Comparison of ENCODE assay signal across 19 cellular contexts in the genomic region with DNA sequence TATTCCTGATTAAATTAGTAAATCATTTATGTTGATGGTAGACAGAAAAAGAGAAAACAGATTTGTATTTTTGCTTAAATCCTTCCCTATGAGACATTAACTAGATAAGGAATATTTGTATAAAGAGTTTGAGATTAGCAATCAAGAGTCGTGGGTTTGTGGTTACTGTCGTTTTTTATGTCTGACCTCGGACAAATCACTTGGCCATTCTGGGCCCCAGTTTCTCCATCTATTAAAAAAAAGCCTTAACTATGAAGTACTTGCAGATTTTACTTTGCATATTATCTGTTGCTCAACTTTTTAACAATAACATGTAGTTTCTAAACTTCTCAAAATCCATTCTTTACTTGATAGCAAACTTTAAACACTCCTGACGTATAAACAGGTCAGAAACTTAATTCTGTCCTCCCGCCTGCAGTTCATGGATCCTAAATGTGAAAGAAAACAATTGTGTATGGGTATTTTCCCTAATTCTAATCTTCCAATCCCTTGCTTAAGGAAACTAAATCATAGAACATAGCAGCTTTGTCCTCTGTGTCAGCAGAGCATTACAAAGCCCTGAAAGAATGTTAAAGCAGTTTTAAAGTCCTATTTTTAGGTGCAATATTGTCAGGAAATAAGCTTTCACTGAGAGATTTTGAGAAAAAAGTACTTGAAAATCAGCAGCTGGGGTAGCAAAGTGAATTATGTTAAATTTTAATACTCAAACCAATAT.
DNase-seq lines count a peak whose midpoint lies in the region; FAIRE-seq and TF ChIP-seq lines count a peak whose summit lies in the region.
"Had no signal": no experiment of that assay in that cellular context is flagged by ENCODE, and none has a peak within 500 bp of the region (broad histone marks: within the 10 kb centered on the region; RNA-seq: fewer than 3 reads in every experiment).

No MANE protein-coding gene starts in this region.

- H3K4me3 ChIP-seq in SK-N-MC, result no peak overlapping the region
- no peak overlapping the region for H3K4me3 ChIP-seq in colonic mucosa
- H3K4me3 ChIP-seq in mesodermal cell (ENCODE audit: extremely low read depth, insufficient read depth, low read length, poor library complexity, severe bottlenecking), result no peak overlapping the region
- H3K4me3 ChIP-seq in transverse colon, result no peak overlapping the region
- H3K4me3 ChIP-seq in MG63, result no peak overlapping the region
- H3K4me3 ChIP-seq: cardiac muscle cell, upper lobe of left lung had no signal

- no peak for TF ChIP-seq EP300 in transverse colon (IDR thresholded peaks at IDR 0.05; ENCODE audit: low read depth)

- H3K9ac ChIP-seq in SK-N-MC (ENCODE audit: insufficient read length), result peak overlapping the region; percentile 20
- no peak overlapping the region for H3K9ac ChIP-seq in colonic mucosa (ENCODE audit: low read depth in 2 of 2, low read length in 2 of 2)

- DNase-seq in SK-N-MC (ENCODE audit: low read depth, low spot score), result no peak
- DNase-seq in colonic mucosa, result no peak
- no peak for DNase-seq in transverse colon
- DNase-seq in DMS53 treated with DMSO at 0.1 percent for 48 hours (lab: John Stamatoyannopoulos, UW; ENCODE audit: unreplicated experiment), result no peak
- DNase-seq in MG63, result no peak
- no peak for DNase-seq in D721Med (ENCODE audit: insufficient read length, low spot score)
- DNase-seq: activated CD8-positive, alpha-beta memory T cell treated with anti-CD3 and anti-CD28 coated beads, Interleukin-2, amount 50 U/mL, for 4 hours; activated naive CD4-positive, alpha-beta T cell treated with anti-CD3 and anti-CD28 coated beads for 36 hours; BE2C; DMS53; H7; natural killer cell; NCI-H82; retina; stimulated activated CD4-positive, alpha-beta T cell treated with anti-CD3 and anti-CD28 coated beads, Interleukin-2, amount 100 ng/mL, for 48 hours; upper lobe of left lung had no signal

- H3K27ac ChIP-seq in SK-N-MC (no peak overlapping the region), colonic mucosa (peak overlapping the region; percentile 25), mesodermal cell (ENCODE audit: low read depth, low read length, severe bottlenecking) (peak overlapping the region; percentile 13), transverse colon (peak overlapping the region; percentile 59 to 75 (median 70))
- H3K27ac ChIP-seq: cardiac muscle cell had no signal

- H3K9me3 ChIP-seq in SK-N-MC (ENCODE audit: low read depth, low read length), result no peaks in the 10 kb centered on the region
- H3K9me3 ChIP-seq in colonic mucosa, result no peaks in the 10 kb centered on the region
- no peaks in the 10 kb centered on the region for H3K9me3 ChIP-seq in mesodermal cell (ENCODE audit: control insufficient read depth, low read length)
- H3K9me3 ChIP-seq in transverse colon, result no peaks in the 10 kb centered on the region
- no peaks in the 10 kb centered on the region for H3K9me3 ChIP-seq in MG63
- H3K9me3 ChIP-seq: BE2C, upper lobe of left lung had no signal

- H3K27me3 ChIP-seq in colonic mucosa (no peaks in the 10 kb centered on the region), transverse colon (no peaks in the 10 kb centered on the region), MG63 (no peaks in the 10 kb centered on the region)
- H3K27me3 ChIP-seq: BE2C, cardiac muscle cell, upper lobe of left lung had no signal

- TF ChIP-seq CTCF in colonic mucosa (IDR thresholded peaks at IDR 0.05) (no peak), transverse colon (IDR thresholded peaks at IDR 0.05) (no peak), D721Med (IDR thresholded peaks at IDR 0.05; ENCODE audit: insufficient read depth, missing control alignments) (no peak)

- no peak for TF ChIP-seq POLR2A in transverse colon (IDR thresholded peaks at IDR 0.05)

- intact Hi-C loops in colonic mucosa (cut with DNase I) (no loop called here), transverse colon (cut with DNase I; ENCODE audit: low total_unique reads) (no loop called here)

- in situ Hi-C loops in transverse colon (cut with MboI; ENCODE audit: low pct_ligation_motif_present in 1 of 4, low pct_unique_long_range_greater_than_20kb in 1 of 4, low sequenced_read_pairs in 3 of 4), result no loop called here

- no peak for FAIRE-seq in D721Med (lab: Jason Lieb, UNC)
- FAIRE-seq: endometrium had no signal

- H3K4me1 ChIP-seq in colonic mucosa, result no peaks in the 10 kb centered on the region
- H3K4me1 ChIP-seq in mesodermal cell (ENCODE audit: control insufficient read depth, insufficient read depth, low read length, poor library complexity, severe bottlenecking), result peaks cover 18% of the 10 kb centered on the region
- peaks cover 0 to 9% (median 3%) of the 10 kb centered on the region in 4 donors for H3K4me1 ChIP-seq in transverse colon

- no peaks in the 10 kb centered on the region for H3K36me3 ChIP-seq in SK-N-MC (ENCODE audit: insufficient read depth, low read length)
- H3K36me3 ChIP-seq in colonic mucosa, result no peaks in the 10 kb centered on the region
- H3K36me3 ChIP-seq in mesodermal cell (ENCODE audit: control insufficient read depth, insufficient read depth, low read length), result peaks cover 72% of the 10 kb centered on the region
- peaks cover 0 to 14% (median 0%) of the 10 kb centered on the region in 4 donors for H3K36me3 ChIP-seq in transverse colon
- no peaks in the 10 kb centered on the region for H3K36me3 ChIP-seq in MG63
- H3K36me3 ChIP-seq: BE2C had no signal

- WGBS in mesodermal cell (ENCODE audit: insufficient coverage in 2 of 2), 2 experiments, result no CpG with 5 or more reads among the region's 5 CpGs
- WGBS in transverse colon (ENCODE audit: low coverage in 1 of 2), 2 donors, result 49% methylated on average over 5 of the region's 5 CpGs
